Comparison of ENCODE assay signal across 8 cellular contexts in the genomic region with DNA sequence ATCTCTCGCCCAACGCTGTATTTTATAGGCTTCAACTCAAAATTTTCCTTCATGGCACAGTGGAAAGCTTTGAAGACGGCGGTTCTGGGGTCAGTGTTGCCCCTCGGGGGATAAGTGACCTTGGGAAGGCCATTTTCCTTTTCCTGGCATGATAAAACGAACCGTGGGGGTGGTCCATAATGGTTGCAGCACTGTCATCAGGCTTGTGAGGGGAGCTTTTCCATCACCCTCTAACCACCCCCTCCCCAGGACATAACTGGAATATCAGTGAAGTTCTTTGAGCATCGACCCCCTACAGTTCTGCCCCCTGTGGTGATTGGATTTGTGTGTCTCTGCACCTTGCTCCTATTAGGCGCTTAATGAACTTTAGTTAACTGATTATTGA. TPM values are rescaled to one million over a fixed set of nuclear protein-coding genes. Genes with fewer than 3 reads are reported as not detected.
DNase-seq lines count a peak whose midpoint lies in the region; ATAC-seq, FAIRE-seq and TF ChIP-seq lines count a peak whose summit lies in the region.

No MANE protein-coding gene starts in this region.

- H3K4me2 ChIP-seq in GM23338 (peak overlapping the region; percentile 93), HepG2 (ENCODE audit: low read depth, low read length) (peak overlapping the region; percentile 99)

- H3K27ac ChIP-seq in GM23338 (ENCODE audit: low read depth) (peak overlapping the region; percentile 99), ascending aorta (peak overlapping the region; percentile 93 to 96), HepG2 (ENCODE audit: extremely low read length, insufficient read depth, low read length) (peak overlapping the region; percentile 79), tibial artery (peak overlapping the region; percentile 92)

- CTCF ChIA-PET in AG04449 (lab: Yijun Ruan, JAX) (interaction anchor here (0.9 to 18.0 kb wide), 14 partner anchors 10 to 435 kb away, joined by 3 to 518 read pairs (median 4); partner anchors contain the start of gene NEK9), HepG2 (lab: Yijun Ruan, JAX; ENCODE audit: low intra/inter-chr PET ratio, low total read pairs) (interaction anchor here (1.4 to 3.4 kb wide), 3 partner anchors 9 to 162 kb away, joined by 3 to 24 read pairs (median 3); no protein-coding TSS in a partner anchor)

- no peaks in the 10 kb centered on the region for H3K27me3 ChIP-seq in GM23338 (ENCODE audit: insufficient read depth)
- no peaks in the 10 kb centered on the region for H3K27me3 ChIP-seq in ascending aorta
- peaks cover 1 to 6% of the 10 kb centered on the region in 2 experiments; a peak in 2 of 5 replicates for H3K27me3 ChIP-seq in HepG2 (ENCODE audit: control insufficient read depth in 1 of 2, insufficient read depth in 2 of 2, low read length in 2 of 2)
- H3K27me3 ChIP-seq in tibial artery: no peaks in the 10 kb centered on the region

- TF ChIP-seq EP300 in HepG2 (IDR thresholded peaks at IDR 0.05; ENCODE audit: low read depth in 2 of 2, low read length in 2 of 2): no peak
- no peak for TF ChIP-seq EP300 in HepG2 (CRISPR knock-in tag; IDR thresholded peaks at IDR 0.05; ENCODE audit: borderline replicate concordance)

- H3K79me2 ChIP-seq in GM23338 (replicated peaks; ENCODE audit: insufficient read depth) (no peaks in the 10 kb centered on the region), HepG2 (ENCODE audit: insufficient read depth, low read length) (no peaks in the 10 kb centered on the region)

- no peaks in the 10 kb centered on the region for H3K9me3 Mint-ChIP-seq in GM23338

- H4K20me1 ChIP-seq in GM23338 (replicated peaks; ENCODE audit: insufficient read depth) (no peaks in the 10 kb centered on the region), HepG2 (ENCODE audit: insufficient read depth, low read length) (no peaks in the 10 kb centered on the region)

- ATAC-seq in GM23338 (peak; percentile 7), HepG2 (peak; percentile 2), HG02610 (IDR thresholded peaks at IDR 0.05; ENCODE audit: unreplicated experiment) (no peak), GM21717 (IDR thresholded peaks at IDR 0.05; ENCODE audit: unreplicated experiment) (no peak)

- no peak for TF ChIP-seq POLR2A in HepG2 (IDR thresholded peaks at IDR 0.05; ENCODE audit: insufficient read depth in 1 of 2, low read depth in 2 of 2, low read length in 2 of 2)

- TF ChIP-seq CTCF in AG04449 (IDR thresholded peaks at IDR 0.05; ENCODE audit: insufficient read depth, low read length, missing control alignments): no peak
- no peak for TF ChIP-seq CTCF in GM23338 (conservative IDR thresholded peaks at IDR 0.05; ENCODE audit: low read depth in 2 of 2)
- peak in 1 of 3 experiments; percentile 23 for TF ChIP-seq CTCF in ascending aorta (IDR thresholded peaks at IDR 0.05)
- TF ChIP-seq CTCF in HepG2 (CRISPR knock-in tag; IDR thresholded peaks at IDR 0.05): 0 out of 2 replicates have a peak, but pooled peaks have one; percentile 12
- no peak for TF ChIP-seq CTCF in tibial artery (IDR thresholded peaks at IDR 0.05)

- DNase-seq in AG04449 (ENCODE audit: low read depth, low spot score): no peak
- peak; percentile 62 for DNase-seq in GM23338 (ENCODE audit: low spot score)
- DNase-seq in ascending aorta (ENCODE audit: low spot score in 2 of 2): no peak
- no peak for DNase-seq in HepG2 (ENCODE audit: low spot score)
- no peak for DNase-seq in tibial artery
- no peak for DNase-seq in GF-D8 (lab: John Stamatoyannopoulos, UW)

- peaks cover 15% of the 10 kb centered on the region for H3K27me3 Mint-ChIP-seq in GM23338 (ENCODE audit: insufficient read depth, low read depth, poor library complexity)

- peak overlapping the region; percentile 99 for H3K27ac Mint-ChIP-seq in GM23338

- H3K4me1 ChIP-seq in GM23338 (ENCODE audit: insufficient read depth) (peaks cover 17% of the 10 kb centered on the region), ascending aorta (peaks cover 10 to 15% of the 10 kb centered on the region in 2 donors), HepG2 (ENCODE audit: insufficient read depth, low read length) (peaks cover 69% of the 10 kb centered on the region), tibial artery (peaks cover 0 to 25% (median 12%) of the 10 kb centered on the region in 4 donors)

- no peak overlapping the region; the same call in 1 of the 2 replicates for H2AFZ ChIP-seq in GM23338
- no peak overlapping the region for H2AFZ ChIP-seq in HepG2 (ENCODE audit: low read length)

- H3K9ac ChIP-seq in HepG2 (ENCODE audit: insufficient read depth, low read depth, low read length): peak overlapping the region; percentile 97

- in situ Hi-C loops in HepG2 (cut with HindIII; ENCODE audit: extremely low pct_ligation_motif_present, low pct_unique_long_range_greater_than_20kb): loop anchor here (5.0 kb wide), 1 partner anchor 162 kb away; no protein-coding TSS in a partner anchor

- peaks cover 14% of the 10 kb centered on the region for H3K4me1 Mint-ChIP-seq in GM23338

- WGBS in HepG2 (ENCODE audit: low lambda C conversion rate): 0% methylated on average over 6 of the region's 9 CpGs

- H3K9me2 ChIP-seq in GM23338 (ENCODE audit: insufficient read depth): no peaks in the 10 kb centered on the region

- no peak for FAIRE-seq in HepG2 (lab: Jason Lieb, UNC)

- H3K4me3 Mint-ChIP-seq in GM23338: peak overlapping the region; percentile 86

- POLR2A ChIA-PET in AG04449 (lab: Yijun Ruan, JAX): interaction anchor here (1.0 to 1.5 kb wide), 4 partner anchors 16 to 168 kb away, joined by 4 to 8 read pairs (median 7); partner anchors contain the start of genes FOS and NEK9
- POLR2A ChIA-PET in HepG2 (lab: Yijun Ruan, JAX): interaction anchor here (0.6 to 4.0 kb wide), 7 partner anchors 11 to 225 kb away, joined by 3 to 17 read pairs (median 7); partner anchors contain the start of genes FOS, NEK9 and ZC2HC1C

- H3K4me3 ChIP-seq in AG04449 (ENCODE audit: low read depth, low read length): peak overlapping the region; percentile 79
- H3K4me3 ChIP-seq in GM23338: peak overlapping the region; percentile 90
- H3K4me3 ChIP-seq in ascending aorta: peak overlapping the region; percentile 73 to 78
- H3K4me3 ChIP-seq in HepG2 (replicated peaks in 1 of 3; ENCODE audit: insufficient read depth in 1 of 3, low read depth in 2 of 3, low read length in 3 of 3): peak overlapping the region; percentile 72 to 83 (median 73)
- peak overlapping the region; percentile 53 to 61 for H3K4me3 ChIP-seq in tibial artery

- H3F3A ChIP-seq in GM23338 (replicated peaks; ENCODE audit: low read depth): peaks cover 5% of the 10 kb centered on the region; the same call in 1 of the 2 replicates

- H3K9me3 ChIP-seq in ascending aorta: no peaks in the 10 kb centered on the region
- no peaks in the 10 kb centered on the region for H3K9me3 ChIP-seq in HepG2 (ENCODE audit: low read length)
- H3K9me3 ChIP-seq in tibial artery: no peaks in the 10 kb centered on the region

- H3K36me3 ChIP-seq in GM23338 (ENCODE audit: insufficient read depth) (no peaks in the 10 kb centered on the region), ascending aorta (no peaks in the 10 kb centered on the region), HepG2 (replicated peaks in 1 of 2; ENCODE audit: control insufficient read depth in 1 of 2, insufficient read depth in 2 of 2, low read length in 2 of 2) (no peaks in the 10 kb centered on the region), tibial artery (no peaks in the 10 kb centered on the region)

- TF ChIP-seq RAD21 in HepG2 (CRISPR knock-in tag; IDR thresholded peaks at IDR 0.05): no peak

- intact Hi-C loops in ascending aorta (cut with DNase I): loop anchor here (1.0 to 10.0 kb wide), 7 partner anchors 16 to 800 kb away; partner anchors contain the start of genes FOS, ISCA2, NPC2 and TMED10
- intact Hi-C loops in HepG2 (cut with micrococcal nuclease; ENCODE audit: unreplicated experiment): no loop called here
- intact Hi-C loops in tibial artery (cut with DNase I; ENCODE audit: low total_unique reads): no loop called here

- H3K36me3 Mint-ChIP-seq in GM23338 (ENCODE audit: low read depth): no peaks in the 10 kb centered on the region

- BruUV-seq in HepG2 (replicated peaks; lab: Mats Ljungman, UMichigan): TSS peak; percentile 98

TF ChIP-seq in GM23338, 12 proteins besides CTCF, POLR2A, EP300 and RAD21 (continues in another document):
- no peak for TF ChIP-seq EZH2 (IDR thresholded peaks at IDR 0.05; ENCODE audit: low read depth, unreplicated experiment)
- no peak for TF ChIP-seq CREB1 (CRISPR knock-in tag; IDR thresholded peaks at IDR 0.05; ENCODE audit: low read depth)
- no peak for TF ChIP-seq ZNF331 (CRISPR knock-in tag; IDR thresholded peaks at IDR 0.05; ENCODE audit: low read depth)

RNA-seq across cellular contexts. Expression of gene FOS, which starts 16.0 kb away (rescaled TPM):
- 39.7 and 47.3 TPM in 2 replicates for total RNA-seq in GM23338 (2014; rRNA removed; shearing (Covaris generic))
- polyA plus RNA-seq in GM23338 (2016; fragmentation: Nextera tagmentation; extraction: Ambion mirVana): 48.6 and 54.8 TPM in 2 replicates
- total RNA-seq in ascending aorta: 4,268 TPM
- total RNA-seq in HepG2 (2016; rRNA removed; fragmentation: Illumina TruSeq; extraction: Trizol): 4.3 and 24.2 TPM in 2 replicates
- total RNA-seq in HepG2 (2016; cell fraction: cytosol; rRNA removed; fragmentation: Illumina TruSeq; extraction: Trizol; ENCODE audit: low read depth): 2.5 and 3.0 TPM in 2 replicates
- 3.4 and 28.3 TPM in 2 replicates for total RNA-seq in HepG2 (2016; cell fraction: insoluble cytoplasmic fraction; rRNA removed; fragmentation: Illumina TruSeq; extraction: Trizol)
- total RNA-seq in HepG2 (2016; cell fraction: membrane; rRNA removed; fragmentation: Illumina TruSeq; extraction: Trizol): 2.8 and 4.2 TPM in 2 replicates
- 64.4 and 68.6 TPM in 2 replicates for total RNA-seq in HepG2 (2016; cell fraction: nucleus; rRNA removed; fragmentation: Illumina TruSeq; extraction: Trizol)
- polyA plus RNA-seq in HepG2 (2011; rRNA removed): 15.9 and 26.2 TPM in 2 replicates
- polyA plus RNA-seq in HepG2 (2011; cell fraction: cytosol; rRNA removed): 8.8 and 9.0 TPM in 2 replicates
- 83.8 and 92.0 TPM in 2 replicates for polyA plus RNA-seq in HepG2 (2011; cell fraction: nucleus; rRNA removed)
- polyA plus RNA-seq in HepG2 (2012): 4.3 and 4.8 TPM in 2 replicates
- 1.2 and 1.8 TPM in 2 replicates for polyA plus RNA-seq in HepG2 (2016; cell fraction: cytosol; fragmentation: Illumina TruSeq; extraction: Trizol; ENCODE audit: low read depth)
- 5.5 and 10.0 TPM in 2 replicates for polyA plus RNA-seq in HepG2 (2016; cell fraction: insoluble cytoplasmic fraction; fragmentation: Illumina TruSeq; extraction: Trizol; ENCODE audit: low read depth)
- 2.1 and 3.4 TPM in 2 replicates for polyA plus RNA-seq in HepG2 (2016; cell fraction: membrane; fragmentation: Illumina TruSeq; extraction: Trizol; ENCODE audit: low read depth)
- polyA plus RNA-seq in HepG2 (2016; cell fraction: nucleus; fragmentation: Illumina TruSeq; extraction: Trizol; ENCODE audit: insufficient read depth, low read depth): 101 and 123 TPM in 2 replicates
- polyA minus RNA-seq in HepG2 (2011; rRNA and poly(A)+ RNA removed; ENCODE audit: low replicate concordance): 58.4 and 70.4 TPM in 2 replicates
- 11.7 and 16.7 TPM in 2 replicates for polyA minus RNA-seq in HepG2 (2011; cell fraction: cytosol; rRNA and poly(A)+ RNA removed)
- 128 and 149 TPM in 2 replicates for polyA minus RNA-seq in HepG2 (2011; cell fraction: nucleus; rRNA and poly(A)+ RNA removed)

Comparison
In these comparisons a context has a peak if more than half of its experiments do, and no peak if none do; other contexts are left out.
1. ATAC-seq: peak in GM23338 (single experiment) and HepG2 (single experiment); none in HG02610 (single experiment) and GM21717 (single experiment).
2. RNA of gene FOS, which starts 16.0 kb away (total RNA-seq): 4,268 TPM in ascending aorta (single experiment); 39.7 to 47.3 TPM in GM23338 and 2.5 to 68.6 TPM in HepG2; every median in the first group is over 10 times any median in the second.
3. Peak in every context shown above with its lines, with median percentiles within 50 percentile points of each other: H3K4me3 ChIP-seq and H3K27ac ChIP-seq.